ENCODE assay signal across 8 cellular contexts in the genomic region with DNA sequence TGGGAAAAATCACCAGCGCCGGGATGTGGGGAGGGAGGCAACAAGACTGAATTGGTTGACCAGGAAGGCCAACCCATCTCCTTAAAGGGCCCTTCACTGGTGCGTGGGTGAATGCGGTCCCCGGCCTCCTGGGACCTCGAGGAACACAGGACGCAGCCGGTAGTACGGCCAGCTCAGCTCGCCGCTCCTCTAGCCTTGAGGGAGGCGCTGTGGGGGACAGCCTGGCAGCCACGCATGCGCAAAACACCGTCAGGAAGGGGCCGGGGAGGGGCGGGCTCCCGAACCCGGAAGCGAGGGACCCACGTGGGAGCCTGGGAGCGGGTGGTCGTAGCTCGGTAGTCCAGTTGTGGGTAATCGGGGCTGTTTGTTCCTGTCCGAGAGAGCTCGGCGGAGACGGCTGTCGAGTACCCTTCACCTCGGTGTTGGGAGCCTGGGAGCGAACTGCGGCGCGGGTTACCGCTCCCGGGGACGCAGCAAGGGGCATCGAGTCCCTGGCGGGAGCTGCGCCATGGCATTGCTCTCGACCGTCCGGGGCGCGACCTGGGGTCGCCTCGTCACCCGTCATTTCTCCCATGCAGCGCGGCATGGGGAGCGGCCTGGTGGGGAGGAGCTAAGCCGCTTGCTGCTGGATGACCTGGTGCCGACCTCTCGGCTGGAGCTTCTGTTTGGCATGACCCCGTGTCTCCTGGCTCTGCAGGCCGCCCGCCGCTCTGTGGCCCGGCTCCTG. TPM values are rescaled to one million over a fixed set of nuclear protein-coding genes. Genes with fewer than 3 reads are reported as not detected.
DNase-seq lines count a peak whose midpoint lies in the region; ATAC-seq, FAIRE-seq and TF ChIP-seq lines count a peak whose summit lies in the region.

Gene MRM1 (plus strand): TSS at position 281 of the 727 bp plus-strand sequence. CDS start 228 bp downstream, at position 509.

- no peak for FAIRE-seq in astrocyte (lab: Jason Lieb, UNC)

- H3K36me3 ChIP-seq in astrocyte (ENCODE audit: insufficient read depth, low read length): peaks cover 4% of the 10 kb centered on the region
- H3K36me3 ChIP-seq in aorta (ENCODE audit: control insufficient read depth in 1 of 2, insufficient read depth in 2 of 2, low read length in 1 of 2): no peaks in the 10 kb centered on the region

- H3K9ac ChIP-seq in astrocyte (ENCODE audit: low read length): peak within 1 kb of the TSS; percentile 91

- ATAC-seq in HG02840 (IDR thresholded peaks at IDR 0.05; ENCODE audit: low FRiP score, unreplicated experiment): peak; percentile 73
- ATAC-seq in aorta (ENCODE audit: low FRiP score): peak; percentile 96

- peak; percentile 96 for DNase-seq in GM13976 (ENCODE audit: low spot score)
- peak; percentile 11 for DNase-seq in NCI-H187 treated with DMSO at 0.1 percent for 48 hours (lab: John Stamatoyannopoulos, UW)
- peak; percentile 83 for DNase-seq in T-helper 22 cell (ENCODE audit: low read depth)
- peak; percentile 77 for DNase-seq in astrocyte (ENCODE audit: low read depth)
- DNase-seq in hepatic stellate cell (ENCODE audit: low spot score): peak; percentile 96
- peak; percentile 83 for DNase-seq in renal cortical epithelial cell (ENCODE audit: low read depth)
- DNase-seq in aorta: peak; percentile 97 to 98

- H3K4me2 ChIP-seq in astrocyte (ENCODE audit: low read length): peak within 1 kb of the TSS; percentile 89

- H3K4me1 ChIP-seq in astrocyte (ENCODE audit: insufficient read depth, low read length) (peaks cover 20% of the 10 kb centered on the region), aorta (ENCODE audit: control insufficient read depth in 1 of 2, insufficient read depth in 2 of 2, low read length in 2 of 2) (no peaks in the 10 kb centered on the region)

- H3K9me3 ChIP-seq in astrocyte (ENCODE audit: insufficient read depth, low read depth, low read length) (no peaks in the 10 kb centered on the region), aorta (ENCODE audit: control insufficient read depth, low read length) (no peaks in the 10 kb centered on the region)

- H2AFZ ChIP-seq in astrocyte (ENCODE audit: low read depth, low read length): peak within 1 kb of the TSS; percentile 92

- TF ChIP-seq CTCF in GM13976 (IDR thresholded peaks at IDR 0.05; ENCODE audit: borderline replicate concordance, control extremely low read depth, extremely low read depth, insufficient read depth, missing control alignments) (peak; percentile 23), astrocyte (IDR thresholded peaks at IDR 0.05; ENCODE audit: insufficient read depth, low read depth, low read length) (no peak)

- intact Hi-C loops in aorta (cut with DNase I): loop anchor here in 1 of 2 donors (5.0 kb wide), 2 partner anchors 59 to 446 kb away; partner anchors contain the start of gene GGNBP2

- H3K79me2 ChIP-seq in astrocyte (ENCODE audit: insufficient read depth, low read length): peaks cover 32% of the 10 kb centered on the region

- peak within 1 kb of the TSS; percentile 80 for H3K27ac ChIP-seq in astrocyte (ENCODE audit: low read depth, low read length)
- peak within 1 kb of the TSS; percentile 2 to 55 for H3K27ac ChIP-seq in aorta (ENCODE audit: low read depth in 1 of 2, low read length in 2 of 2)

- peaks cover 4% of the 10 kb centered on the region for H3K36me3 Mint-ChIP-seq in astrocyte (ENCODE audit: low read depth, unreplicated experiment)

- no peaks in the 10 kb centered on the region for H3K9me3 Mint-ChIP-seq in astrocyte (ENCODE audit: unreplicated experiment)

- WGBS in aorta, 2 donors: 0% methylated on average over 59 to 60 of the region's 60 CpGs

- no peaks in the 10 kb centered on the region for H3K27me3 Mint-ChIP-seq in astrocyte (ENCODE audit: low read depth, unreplicated experiment)

- H3K4me1 Mint-ChIP-seq in astrocyte (ENCODE audit: low read depth, unreplicated experiment): peaks cover 8% of the 10 kb centered on the region

- no peaks in the 10 kb centered on the region for H3K27me3 ChIP-seq in astrocyte (ENCODE audit: insufficient read depth, low read length)
- no peaks in the 10 kb centered on the region for H3K27me3 ChIP-seq in aorta (ENCODE audit: control insufficient read depth in 1 of 2, insufficient read depth in 2 of 2, low read length in 1 of 2)

- peak within 1 kb of the TSS; percentile 88 for H3K4me3 Mint-ChIP-seq in astrocyte (ENCODE audit: unreplicated experiment)

- peak within 1 kb of the TSS; percentile 92 for H3K27ac Mint-ChIP-seq in astrocyte (ENCODE audit: unreplicated experiment)

- peak within 1 kb of the TSS; percentile 97 for H3K4me3 ChIP-seq in astrocyte (ENCODE audit: insufficient read depth, low read depth, low read length)
- peak within 1 kb of the TSS; percentile 50 to 55 for H3K4me3 ChIP-seq in aorta (ENCODE audit: low read length in 2 of 2)

- H4K20me1 ChIP-seq in astrocyte (ENCODE audit: insufficient read depth, low read length): peaks cover 21% of the 10 kb centered on the region

- in situ Hi-C loops in GM13976 (cut with MboI; ENCODE audit: low sequenced_read_pairs, unreplicated experiment): loop anchor here (25.0 kb wide), 1 partner anchor 636 kb away; no protein-coding TSS in a partner anchor

RNA-seq across cellular contexts. Expression of gene MRM1, which starts in this region (rescaled TPM):
- total RNA-seq in astrocyte (3.1 and 4.8 TPM in 2 replicates), renal cortical epithelial cell (7.6 and 8.0 TPM in 2 replicates), aorta (1 to 10 TPM; 2.7 to 3.6 TPM)
- polyA plus RNA-seq in aorta: 1 to 10 TPM; 2.1 to 4.3 TPM

Comparison
In these comparisons a context has a peak if more than half of its experiments do, and no peak if none do; other contexts are left out.
1. Peak in every context shown above with its lines: DNase-seq, ATAC-seq, H3K4me3 ChIP-seq and H3K27ac ChIP-seq.
2. DNase-seq: peak in every context shown above with its lines; median percentile 98 in aorta; 96 in GM13976; 96 in hepatic stellate cell; 83 in T-helper 22 cell; 83 in renal cortical epithelial cell; 77 in astrocyte; 11 in NCI-H187 treated with DMSO at 0.1 percent for 48 hours.